Comparison of ENCODE assay signal across 10 cellular contexts in the genomic region with DNA sequence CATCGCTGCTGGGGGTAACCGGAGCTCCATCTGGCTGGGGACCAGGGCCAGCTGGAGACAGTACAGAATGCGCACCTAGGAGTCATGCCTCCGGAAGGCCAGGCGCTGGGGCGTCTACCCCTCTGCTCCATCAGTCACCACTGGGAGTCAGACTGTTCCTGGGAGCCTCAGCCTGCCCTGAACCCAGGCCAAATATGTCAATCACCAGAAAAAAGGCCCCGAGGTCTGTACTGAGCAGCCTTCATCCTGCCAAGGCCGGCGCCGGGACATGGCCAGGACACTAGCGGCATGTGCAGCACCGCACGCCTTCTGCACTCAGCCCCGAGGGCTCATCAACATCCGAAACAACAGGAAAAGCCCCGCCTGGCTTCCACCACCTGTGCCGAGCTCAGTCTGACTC. TPM values are rescaled to one million over a fixed set of nuclear protein-coding genes. Genes with fewer than 3 reads are reported as not detected.
DNase-seq lines count a peak whose midpoint lies in the region; ATAC-seq and TF ChIP-seq lines count a peak whose summit lies in the region.
"Not testable (repeated sequence)": the region's sequence is repeated elsewhere in the genome, so short reads cannot be mapped to it uniquely, and the experiment has no call there.
"Had no signal": no experiment of that assay in that cellular context is flagged by ENCODE, and none has a peak within 500 bp of the region (broad histone marks: within the 10 kb centered on the region; RNA-seq: fewer than 3 reads in every experiment).

No MANE protein-coding gene starts in this region.

- POLR2A ChIA-PET in IMR-90 (lab: Charles Lee; ENCODE audit: unreplicated experiment); activated B cell treated with CpG ODN at 0.5 μM for 24 hours (lab: Charles Lee): not testable (repeated sequence)

- CTCF ChIA-PET in IMR-90 (lab: Yijun Ruan, JAX); activated B cell treated with CpG ODN at 0.5 μM for 24 hours (lab: Charles Lee): not testable (repeated sequence)

- ATAC-seq in GM18502 (IDR thresholded peaks at IDR 0.05; ENCODE audit: poor library complexity, unreplicated experiment) (peak; percentile 16), IMR-90 (ENCODE audit: low read depth) (peak; percentile 82), activated B cell treated with CpG ODN at 0.5 μM for 24 hours (ENCODE audit: low read depth) (peak; percentile 8), Right ventricle myocardium superior (ENCODE audit: poor library complexity) (peak; percentile 86), left lung (peak; percentile 37), omental fat pad (ENCODE audit: low FRiP score) (peak; percentile 77), upper lobe of right lung (peak; percentile 51)
- peak; percentile 29 for ATAC-seq in activated naive CD8-positive, alpha-beta T cell treated with anti-CD3 and anti-CD28 coated beads, Interleukin-2, amount 50 U/mL, for 24 hours

- in situ Hi-C loops in IMR-90 (cut with MboI; ENCODE audit: low sequenced_read_pairs) = not testable (repeated sequence)

- not testable (repeated sequence) for TF ChIP-seq CTCF in IMR-90 (conservative IDR thresholded peaks at IDR 0.05; ENCODE audit: low read depth, low read length); activated B cell treated with CpG ODN at 0.5 μM for 24 hours (IDR thresholded peaks at IDR 0.05); left lung (IDR thresholded peaks at IDR 0.05); omental fat pad (IDR thresholded peaks at IDR 0.05); upper lobe of right lung (IDR thresholded peaks at IDR 0.05)

- H3K4me3 Mint-ChIP-seq in activated B cell treated with CpG ODN at 0.5 μM for 24 hours; activated naive CD8-positive, alpha-beta T cell treated with anti-CD3 and anti-CD28 coated beads, Interleukin-2, amount 50 U/mL, for 24 hours: not testable (repeated sequence)

- H2BK15ac ChIP-seq in IMR-90 (ENCODE audit: low read depth, low read length) = not testable (repeated sequence)

- no CpG with 5 or more reads among the region's 17 CpGs for WGBS in IMR-90 (ENCODE audit: extremely low coverage in 2 of 2, insufficient read length in 1 of 2), 2 experiments

- not testable (repeated sequence) for H3K4me1 ChIP-seq in IMR-90 (ENCODE audit: control insufficient read depth, insufficient read depth, low read length); left lung; upper lobe of right lung

- H2AK5ac ChIP-seq in IMR-90 (ENCODE audit: low read depth, low read length) = not testable (repeated sequence)

- H2AK9ac ChIP-seq in IMR-90 (replicated peaks; ENCODE audit: low read depth, low read length, poor library complexity) = not testable (repeated sequence)

- not testable (repeated sequence) for H3K4me3 ChIP-seq in IMR-90 (ENCODE audit: insufficient read depth, low read depth, low read length); left lung; upper lobe of right lung

- H3K79me1 ChIP-seq in IMR-90 (ENCODE audit: low read depth in 1 of 2, low read length in 2 of 2) = not testable (repeated sequence)

- H3K9me1 ChIP-seq in IMR-90 (ENCODE audit: insufficient read depth, low read length) = not testable (repeated sequence)

- not testable (repeated sequence) for H4K20me1 ChIP-seq in IMR-90 (ENCODE audit: insufficient read depth, low read length)

- BruUV-seq in IMR-90 (replicated peaks; lab: Mats Ljungman, UMichigan) = not testable (repeated sequence)

- H3K36me3 ChIP-seq in IMR-90 (ENCODE audit: control insufficient read depth, insufficient read depth, low read length); left lung; upper lobe of right lung: not testable (repeated sequence)

- not testable (repeated sequence) for H3K4me2 ChIP-seq in IMR-90 (ENCODE audit: low read depth, low read length)

- H3K23ac ChIP-seq in IMR-90 (ENCODE audit: low read depth, low read length) = not testable (repeated sequence)

- not testable (repeated sequence) for H3K14ac ChIP-seq in IMR-90 (replicated peaks; ENCODE audit: low read depth, low read length)

- TF ChIP-seq POLR2A in IMR-90 (IDR thresholded peaks at IDR 0.05; ENCODE audit: low read depth, low read length) = not testable (repeated sequence)

- H3K27me3 Mint-ChIP-seq in activated B cell treated with CpG ODN at 0.5 μM for 24 hours; activated naive CD8-positive, alpha-beta T cell treated with anti-CD3 and anti-CD28 coated beads, Interleukin-2, amount 50 U/mL, for 24 hours: not testable (repeated sequence)

- intact Hi-C loops in IMR-90 (cut with micrococcal nuclease); activated B cell treated with CpG ODN at 0.5 μM for 24 hours (cut with micrococcal nuclease); Right ventricle myocardium superior (cut with DNase I); left lung (cut with DNase I); upper lobe of right lung (cut with DNase I): not testable (repeated sequence)

- dilution Hi-C loops in IMR-90 (cut with HindIII; ENCODE audit: low sequenced_read_pairs, unreplicated experiment) = not testable (repeated sequence)

- not testable (repeated sequence) for H3K36me3 Mint-ChIP-seq in activated B cell treated with CpG ODN at 0.5 μM for 24 hours (ENCODE audit: low read depth); activated naive CD8-positive, alpha-beta T cell treated with anti-CD3 and anti-CD28 coated beads, Interleukin-2, amount 50 U/mL, for 24 hours (ENCODE audit: low read depth)

- not testable (repeated sequence) for H4K91ac ChIP-seq in IMR-90 (ENCODE audit: insufficient read depth, low read depth, low read length)

- TF ChIP-seq RAD21 in IMR-90 (IDR thresholded peaks at IDR 0.05; ENCODE audit: low read length) = not testable (repeated sequence)

- H2BK5ac ChIP-seq in IMR-90 (ENCODE audit: low read depth, low read length, poor library complexity, severe bottlenecking) = not testable (repeated sequence)

- not testable (repeated sequence) for H2BK120ac ChIP-seq in IMR-90 (ENCODE audit: low read depth, low read length)

- H2BK20ac ChIP-seq in IMR-90 (ENCODE audit: low read depth, low read length) = not testable (repeated sequence)

- H3K27ac ChIP-seq in IMR-90 (ENCODE audit: insufficient read depth, low read length); left lung; upper lobe of right lung: not testable (repeated sequence)

- not testable (repeated sequence) for H3K4ac ChIP-seq in IMR-90 (ENCODE audit: low read depth, low read length)

- not testable (repeated sequence) for H4K8ac ChIP-seq in IMR-90 (ENCODE audit: low read depth in 2 of 2, low read length in 2 of 2)

- not testable (repeated sequence) for H3K56ac ChIP-seq in IMR-90 (ENCODE audit: extremely low read depth, insufficient read depth, low read length)

- H4K5ac ChIP-seq in IMR-90 (ENCODE audit: low read depth, low read length) = not testable (repeated sequence)

- H3K18ac ChIP-seq in IMR-90 (ENCODE audit: low read depth, low read length) = not testable (repeated sequence)

- not testable (repeated sequence) for H2AFZ ChIP-seq in IMR-90 (replicated peaks; ENCODE audit: low read length, poor library complexity)

- H3K4me1 Mint-ChIP-seq in activated B cell treated with CpG ODN at 0.5 μM for 24 hours; activated naive CD8-positive, alpha-beta T cell treated with anti-CD3 and anti-CD28 coated beads, Interleukin-2, amount 50 U/mL, for 24 hours: not testable (repeated sequence)

- H3K9me3 ChIP-seq in IMR-90 (ENCODE audit: control insufficient read depth, insufficient read depth, low read length); left lung; upper lobe of right lung: not testable (repeated sequence)

- H3K27ac Mint-ChIP-seq in activated B cell treated with CpG ODN at 0.5 μM for 24 hours; activated naive CD8-positive, alpha-beta T cell treated with anti-CD3 and anti-CD28 coated beads, Interleukin-2, amount 50 U/mL, for 24 hours: not testable (repeated sequence)

- not testable (repeated sequence) for H3K27me3 ChIP-seq in IMR-90 (ENCODE audit: control insufficient read depth, insufficient read depth, low read length); left lung; upper lobe of right lung

- DNase-seq in IMR-90; activated B cell treated with CpG ODN at 0.5 μM for 24 hours; activated naive CD8-positive, alpha-beta T cell treated with anti-CD3 and anti-CD28 coated beads, Interleukin-2, amount 50 U/mL, for 24 hours; Right ventricle myocardium superior; left lung; omental fat pad (ENCODE audit: low spot score); upper lobe of right lung: not testable (repeated sequence)

- not testable (repeated sequence) for H3K9ac ChIP-seq in IMR-90 (ENCODE audit: low read depth, low read length)

- H3K9me3 Mint-ChIP-seq in activated B cell treated with CpG ODN at 0.5 μM for 24 hours; activated naive CD8-positive, alpha-beta T cell treated with anti-CD3 and anti-CD28 coated beads, Interleukin-2, amount 50 U/mL, for 24 hours: not testable (repeated sequence)

RNA-seq across cellular contexts. Expression of a gene that starts 8.7 kb away (rescaled TPM):
- total RNA-seq in IMR-90 (2012; rRNA removed) (not detected in 2 replicates), activated B cell treated with CpG ODN at 0.5 μM for 24 hours (54.5 and 59.0 TPM in 2 replicates), Right ventricle myocardium superior (1.5 TPM), left lung (1 to 10 TPM; 4.8 to 6.9 TPM), omental fat pad (1 to 10 TPM; 1.1 to 4.1 (median 2.8) TPM), upper lobe of right lung (16.6 TPM)
- polyA plus RNA-seq in IMR-90 (2012; rRNA removed) = not detected in 2 replicates
- not detected in 2 replicates for polyA plus RNA-seq in IMR-90 (2012; cell fraction: cytosol; rRNA removed)
- polyA plus RNA-seq in IMR-90 (2012; cell fraction: nucleus; rRNA removed; ENCODE audit: low replicate concordance) = 0.37 and 0.71 TPM in 2 replicates
- total RNA-seq: Calu3, HT1080 had no signal

Comparison
In these comparisons a context has a peak if more than half of its experiments do, and no peak if none do; other contexts are left out.
1. ATAC-seq: peak in every context shown above with its lines; median percentile 86 in Right ventricle myocardium superior; 82 in IMR-90; 77 in omental fat pad; 51 in upper lobe of right lung; 37 in left lung; 29 in activated naive CD8-positive, alpha-beta T cell treated with anti-CD3 and anti-CD28 coated beads, Interleukin-2, amount 50 U/mL, for 24 hours; 16 in GM18502; 8 in activated B cell treated with CpG ODN at 0.5 μM for 24 hours.